20 cellular contexts compared by ENCODE assay signal in the genomic region with DNA sequence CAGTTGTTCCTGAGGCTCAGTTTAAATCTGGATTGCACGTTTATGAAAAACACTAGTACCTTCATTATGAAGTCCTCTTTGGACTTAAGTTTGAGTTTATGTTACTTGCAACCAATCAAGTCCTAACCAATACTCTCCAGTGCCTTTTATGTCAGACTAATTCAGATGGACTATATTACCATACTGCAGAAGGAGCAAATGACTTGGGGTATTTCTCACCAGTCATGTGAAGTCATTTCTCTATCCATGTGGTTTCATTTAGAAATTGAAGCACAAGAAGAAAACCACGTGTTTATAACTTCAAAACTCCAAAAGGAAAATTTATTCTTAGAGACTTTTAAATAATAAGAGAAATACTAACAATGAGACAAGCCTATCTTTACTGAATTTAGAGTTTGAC.
"Had no signal": no experiment of that assay in that cellular context is flagged by ENCODE, and none has a peak within 500 bp of the region (broad histone marks: within the 10 kb centered on the region; RNA-seq: fewer than 3 reads in every experiment).

No MANE protein-coding gene starts in this region.

- ATAC-seq: activated naive CD4-positive, alpha-beta T cell treated with anti-CD3 and anti-CD28 coated beads, Interleukin-2, amount 50 U/mL, for 72 hours; left cardiac atrium; lower lobe of right lung; naive thymus-derived CD4-positive, alpha-beta T cell; psoas muscle; stimulated activated naive CD8-positive, alpha-beta T cell treated with anti-CD3 and anti-CD28 coated beads, Interleukin-15, Interleukin-2, amounts not matched to agents 100 U/mL and 50 U/mL, for 24 hours had no signal

- H3K27me3 ChIP-seq: sigmoid colon, suprapubic skin, upper lobe of left lung had no signal

- H3K27ac Mint-ChIP-seq: activated CD4-positive, alpha-beta T cell treated with anti-CD3 and anti-CD28 coated beads, Interleukin-2, amount 10 ng/mL, durations not matched to agents 7 days and 5 days; activated naive CD4-positive, alpha-beta T cell treated with anti-CD3 and anti-CD28 coated beads, Interleukin-2, amount 50 U/mL, for 72 hours; activated T-helper 2 cell treated with anti-CD3 and anti-CD28 coated beads, Interferon-gamma antibody, Interleukin-2, Interleukin-4, amounts not matched to agents 10 μg/mL and 5 μg/mL and 100 μg/mL, durations not matched to agents 14 hours and 24 hours and 36 hours; brain; naive thymus-derived CD4-positive, alpha-beta T cell had no signal

- H3K36me3 ChIP-seq: lower lobe of right lung, sigmoid colon, suprapubic skin, upper lobe of left lung had no signal

- H3K9me3 ChIP-seq: lower lobe of right lung, psoas muscle, sigmoid colon, suprapubic skin, upper lobe of left lung had no signal

- H3K36me3 Mint-ChIP-seq: activated naive CD4-positive, alpha-beta T cell treated with anti-CD3 and anti-CD28 coated beads, Interleukin-2, amount 50 U/mL, for 72 hours; brain; naive thymus-derived CD4-positive, alpha-beta T cell had no signal

- H3K4me3 ChIP-seq: lower lobe of right lung, psoas muscle, sigmoid colon, suprapubic skin, upper lobe of left lung had no signal

- H3K4me1 Mint-ChIP-seq: activated CD4-positive, alpha-beta T cell treated with anti-CD3 and anti-CD28 coated beads, Interleukin-2, amount 10 ng/mL, durations not matched to agents 7 days and 5 days; brain; central memory CD8-positive, alpha-beta T cell; naive thymus-derived CD4-positive, alpha-beta T cell had no signal

- H3K4me1 ChIP-seq: lower lobe of right lung, psoas muscle, sigmoid colon, suprapubic skin, upper lobe of left lung had no signal

- H3K27me3 Mint-ChIP-seq: activated CD4-positive, alpha-beta T cell treated with anti-CD3 and anti-CD28 coated beads, Interleukin-2, amount 10 ng/mL, durations not matched to agents 7 days and 5 days; brain; central memory CD8-positive, alpha-beta T cell; naive thymus-derived CD4-positive, alpha-beta T cell had no signal

- H3K9me3 Mint-ChIP-seq: activated CD4-positive, alpha-beta T cell treated with anti-CD3 and anti-CD28 coated beads, Interleukin-2, amount 10 ng/mL, durations not matched to agents 7 days and 5 days; activated naive CD4-positive, alpha-beta T cell treated with anti-CD3 and anti-CD28 coated beads, Interleukin-2, amount 50 U/mL, for 72 hours; activated T-helper 2 cell treated with anti-CD3 and anti-CD28 coated beads, Interferon-gamma antibody, Interleukin-2, Interleukin-4, amounts not matched to agents 10 μg/mL and 5 μg/mL and 100 μg/mL, durations not matched to agents 14 hours and 24 hours and 36 hours; brain; central memory CD8-positive, alpha-beta T cell had no signal

- DNase-seq: activated CD4-positive, alpha-beta T cell treated with anti-CD3 and anti-CD28 coated beads, Interleukin-2, amount 10 ng/mL, durations not matched to agents 7 days and 5 days; activated CD4-positive, CD25-positive, alpha-beta regulatory T cell; activated CD8-positive, alpha-beta memory T cell treated with anti-CD3 and anti-CD28 coated beads for 24 hours; effector memory CD4-positive, alpha-beta T cell; left cardiac atrium; lower lobe of right lung; midbrain; naive thymus-derived CD4-positive, alpha-beta T cell; psoas muscle; sigmoid colon; stimulated activated CD4-positive, alpha-beta T cell treated with anti-CD3 and anti-CD28 coated beads, Interleukin-2, amount 100 ng/mL, for 48 hours; stimulated activated CD8-positive, alpha-beta memory T cell treated with anti-CD3 and anti-CD28 coated beads, Interleukin-4, amount 100 ng/mL, for 48 hours; stimulated activated naive CD8-positive, alpha-beta T cell treated with anti-CD3 and anti-CD28 coated beads, Interleukin-15, Interleukin-2, amounts not matched to agents 100 U/mL and 50 U/mL, for 24 hours; T-helper 2 cell; upper lobe of left lung had no signal

- H3K27ac ChIP-seq: lower lobe of right lung, psoas muscle, sigmoid colon, suprapubic skin, upper lobe of left lung had no signal

- H3K4me3 Mint-ChIP-seq: activated CD4-positive, alpha-beta T cell treated with anti-CD3 and anti-CD28 coated beads, Interleukin-2, amount 10 ng/mL, durations not matched to agents 7 days and 5 days; brain; central memory CD8-positive, alpha-beta T cell; naive thymus-derived CD4-positive, alpha-beta T cell had no signal
